In genomic region chr12:124369901-124370378, GRCh38 we compare ENCODE assay signal across 13 cellular contexts.
A peak's percentile ranks its signal among the peaks of the same experiment; 100 is the strongest.
DNase-seq lines count a peak whose midpoint lies in the region; TF ChIP-seq lines count a peak whose summit lies in the region.
"Had no signal": no experiment of that assay in that cellular context is flagged by ENCODE, and none has a peak within 500 bp of the region (broad histone marks: within the 10 kb centered on the region; RNA-seq: fewer than 3 reads in every experiment).

No MANE protein-coding gene starts in this region.

- H2BK12ac ChIP-seq in trophoblast cell (ENCODE audit: low read length), result no peak overlapping the region

- H3K9me3 ChIP-seq in ascending aorta (no peaks in the 10 kb centered on the region), right atrium auricular region (no peaks in the 10 kb centered on the region), trophoblast cell (ENCODE audit: insufficient read depth, low read depth, low read length) (peaks cover 2% of the 10 kb centered on the region), vagina (no peaks in the 10 kb centered on the region)
- H3K9me3 ChIP-seq: MG63 had no signal

- H3K9ac ChIP-seq in trophoblast cell (ENCODE audit: low read length), result no peak overlapping the region

- TF ChIP-seq CTCF in ascending aorta (IDR thresholded peaks at IDR 0.05) (no peak), right atrium auricular region (IDR thresholded peaks at IDR 0.05) (no peak), vagina (IDR thresholded peaks at IDR 0.05) (no peak)

- intact Hi-C loops in ascending aorta (cut with DNase I) (loop anchor here (1.0 to 5.0 kb wide), 6 partner anchors 10 to 537 kb away; partner anchors contain the start of gene NCOR2), vagina (cut with DNase I) (loop anchor here (10.0 kb wide), 1 partner anchor 55 kb away; no protein-coding TSS in a partner anchor)

- no peaks in the 10 kb centered on the region for H3K79me1 ChIP-seq in trophoblast cell (ENCODE audit: low read length)

- H3K18ac ChIP-seq in trophoblast cell (ENCODE audit: low read length), result no peak overlapping the region

- H3K27ac ChIP-seq in ascending aorta (peak overlapping the region; percentile 83 to 87), right atrium auricular region (peak overlapping the region; percentile 92 to 93), trophoblast cell (ENCODE audit: low read depth, low read length) (no peak overlapping the region), vagina (peak overlapping the region; percentile 85)
- H3K27ac ChIP-seq: foreskin keratinocyte had no signal

- no peak overlapping the region for H3K4me2 ChIP-seq in trophoblast cell (ENCODE audit: low read length)

- H3K4me1 ChIP-seq in ascending aorta (peaks cover 26 to 34% of the 10 kb centered on the region in 2 donors), right atrium auricular region (peaks cover 0 to 64% of the 10 kb centered on the region in 2 donors), trophoblast cell (ENCODE audit: control insufficient read depth in 1 of 2, insufficient read depth in 2 of 2, low read length in 2 of 2) (no peaks in the 10 kb centered on the region), vagina (peaks cover 68% of the 10 kb centered on the region)
- H3K4me1 ChIP-seq: foreskin keratinocyte had no signal

- H2BK5ac ChIP-seq in trophoblast cell (ENCODE audit: low read depth, low read length, poor library complexity), result no peak overlapping the region

- no peaks in the 10 kb centered on the region for H3K79me2 ChIP-seq in trophoblast cell (ENCODE audit: control insufficient read depth, insufficient read depth, low read length, poor library complexity)

- H4K91ac ChIP-seq in trophoblast cell (ENCODE audit: low read depth, low read length), result no peak overlapping the region

- H3K23ac ChIP-seq in trophoblast cell (ENCODE audit: low read length), result no peak overlapping the region

- DNase-seq in ascending aorta (ENCODE audit: low spot score in 2 of 2) (peak in 1 of 2 donors; percentile 83), right atrium auricular region (ENCODE audit: low spot score) (peak; percentile 84), trophoblast cell (peak; percentile 29 to 40), vagina (ENCODE audit: extremely low spot score in 2 of 2) (no peak), SIG-M5 treated with dmso at 0.1 percent for 504 hours (lab: John Stamatoyannopoulos, UW; ENCODE audit: unreplicated experiment) (no peak)
- DNase-seq in activated CD8-positive, alpha-beta memory T cell treated with anti-CD3 and anti-CD28 coated beads, Interleukin-2, amount 50 U/mL, for 4 hours, result no peak
- no peak for DNase-seq in activated CD4-positive, alpha-beta T cell treated with anti-CD3 and anti-CD28 coated beads for 48 hours
- DNase-seq: foreskin keratinocyte; H7; NCI-H510A treated with DMSO at 0.1 percent for 48 hours; stimulated activated CD4-positive, alpha-beta T cell treated with anti-CD3 and anti-CD28 coated beads, Interleukin-2, amount 100 ng/mL, for 24 hours; SW 1271 had no signal

- H2AFZ ChIP-seq in trophoblast cell (ENCODE audit: insufficient read depth, low read length, poor library complexity), result no peak overlapping the region

- H2AK5ac ChIP-seq in trophoblast cell (ENCODE audit: low read length), result no peak overlapping the region

- no peak overlapping the region for H4K8ac ChIP-seq in trophoblast cell (ENCODE audit: low read depth, low read length)

- H3K4ac ChIP-seq in trophoblast cell (ENCODE audit: low read depth, low read length), result no peak overlapping the region

- no peak overlapping the region for H4K12ac ChIP-seq in trophoblast cell (ENCODE audit: low read depth, low read length)

- H3K27me3 ChIP-seq in ascending aorta (no peaks in the 10 kb centered on the region), right atrium auricular region (no peaks in the 10 kb centered on the region), trophoblast cell (ENCODE audit: insufficient read depth, low read length) (no peaks in the 10 kb centered on the region), vagina (no peaks in the 10 kb centered on the region)
- H3K27me3 ChIP-seq: foreskin keratinocyte, MG63 had no signal

- peaks cover 50 to 52% of the 10 kb centered on the region in 2 donors for H3K36me3 ChIP-seq in ascending aorta
- H3K36me3 ChIP-seq in right atrium auricular region, result peaks cover 55% of the 10 kb centered on the region
- peaks cover 76 to 84% of the 10 kb centered on the region in 2 experiments for H3K36me3 ChIP-seq in trophoblast cell (ENCODE audit: control insufficient read depth in 1 of 2, insufficient read depth in 2 of 2, low read length in 2 of 2)
- peaks cover 0 to 5% of the 10 kb centered on the region in 2 donors for H3K36me3 ChIP-seq in vagina

- no peak for TF ChIP-seq POLR2A in vagina (IDR thresholded peaks at IDR 0.05)

- no CpG with 5 or more reads among the region's 17 CpGs for WGBS in trophoblast cell (ENCODE audit: extremely low coverage, insufficient coverage, insufficient read length)

- H3K14ac ChIP-seq in trophoblast cell (ENCODE audit: low read length), result no peak overlapping the region

- no peak overlapping the region for H2BK120ac ChIP-seq in trophoblast cell (ENCODE audit: insufficient read depth, low read length, poor library complexity)

- H3K4me3 ChIP-seq in ascending aorta (no peak overlapping the region), right atrium auricular region (no peak overlapping the region), trophoblast cell (ENCODE audit: low read depth, low read length) (no peak overlapping the region), vagina (peak overlapping the region in 1 of 2 donors; percentile 10)
- H3K4me3 ChIP-seq: MG63 had no signal

Comparison
In these comparisons a context has a peak if more than half of its experiments do, and no peak if none do; other contexts are left out.
1. DNase-seq: peak in right atrium auricular region (single experiment) and trophoblast cell (2 of 2); none in vagina (0 of 2), SIG-M5 treated with dmso at 0.1 percent for 504 hours (single experiment), activated CD8-positive, alpha-beta memory T cell treated with anti-CD3 and anti-CD28 coated beads, Interleukin-2, amount 50 U/mL, for 4 hours (single experiment) and activated CD4-positive, alpha-beta T cell treated with anti-CD3 and anti-CD28 coated beads for 48 hours (single experiment).